40 cellular contexts compared by ENCODE assay signal in the genomic region with DNA sequence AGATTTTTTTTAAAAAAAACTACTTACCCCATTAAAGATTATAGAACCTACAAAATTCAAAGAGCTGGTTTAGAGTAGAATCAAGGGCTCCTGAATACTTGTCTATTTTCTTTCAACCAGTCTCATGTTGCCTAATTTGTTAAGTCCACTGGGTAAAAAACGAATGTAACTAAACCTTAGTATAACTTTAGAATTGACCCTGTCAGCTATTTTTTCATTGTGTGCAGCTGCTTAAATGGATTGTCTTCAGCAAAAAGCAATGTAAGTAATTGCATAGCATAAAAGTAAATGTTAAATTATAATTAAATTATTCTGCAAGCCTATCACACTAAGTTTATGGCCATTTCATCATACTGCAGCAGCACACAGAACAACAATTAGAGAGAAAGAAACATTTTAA.
"Had no signal": no experiment of that assay in that cellular context is flagged by ENCODE, and none has a peak within 500 bp of the region (broad histone marks: within the 10 kb centered on the region; RNA-seq: fewer than 3 reads in every experiment).

No MANE protein-coding gene starts in this region.

- H3K36me3 ChIP-seq: adrenal gland, ascending aorta, brain microvascular endothelial cell, breast epithelium, cardiac muscle cell had no signal

- H3K27me3 Mint-ChIP-seq: activated naive CD4-positive, alpha-beta T cell treated with anti-CD3 and anti-CD28 coated beads, Interleukin-2, amount 10 ng/mL, durations not matched to agents 7 days and 5 days; activated naive CD4-positive, alpha-beta T cell treated with anti-CD3 and anti-CD28 coated beads, Interleukin-2, amount 50 U/mL, for 24 hours; activated naive CD8-positive, alpha-beta T cell; activated naive CD8-positive, alpha-beta T cell treated with anti-CD3 and anti-CD28 coated beads for 36 hours; activated naive CD8-positive, alpha-beta T cell treated with anti-CD3 and anti-CD28 coated beads, Interleukin-2, amount 10 ng/mL, durations not matched to agents 7 days and 5 days; activated naive CD8-positive, alpha-beta T cell treated with anti-CD3 and anti-CD28 coated beads, Interleukin-2, amount 50 U/mL, for 24 hours; activated T-cell treated with anti-CD3 and anti-CD28 coated beads, Interleukin-2, amount 50 U/mL, for 24 hours; activated T-helper 17 cell treated with anti-CD3 and anti-CD28 coated beads, Interleukin-2, amount 50 U/mL, for 72 hours; brain; central memory CD8-positive, alpha-beta T cell had no signal

- H3K4me1 Mint-ChIP-seq: activated naive CD4-positive, alpha-beta T cell treated with anti-CD3 and anti-CD28 coated beads, Interleukin-2, amount 10 ng/mL, durations not matched to agents 7 days and 5 days; activated naive CD4-positive, alpha-beta T cell treated with anti-CD3 and anti-CD28 coated beads, Interleukin-2, amount 50 U/mL, for 24 hours; activated naive CD8-positive, alpha-beta T cell treated with anti-CD3 and anti-CD28 coated beads for 36 hours; activated naive CD8-positive, alpha-beta T cell treated with anti-CD3 and anti-CD28 coated beads, Interleukin-2, amount 10 ng/mL, durations not matched to agents 7 days and 5 days; activated naive CD8-positive, alpha-beta T cell treated with anti-CD3 and anti-CD28 coated beads, Interleukin-2, amount 50 U/mL, for 24 hours; activated T-helper 17 cell treated with anti-CD3 and anti-CD28 coated beads, Interleukin-2, amount 50 U/mL, for 72 hours; brain; central memory CD8-positive, alpha-beta T cell had no signal

- H3K4me3 ChIP-seq: adrenal gland, ascending aorta, body of pancreas, breast epithelium, cardiac muscle cell had no signal

- DNase-seq: activated effector memory CD4-positive, alpha-beta T cell treated with anti-CD3 and anti-CD28 coated beads, Interleukin-2, amount 50 U/mL, for 16 hours; activated effector memory CD4-positive, alpha-beta T cell treated with Interleukin-2 at 50 U/mL for 16 hours; activated gamma-delta T cell; activated gamma-delta T cell treated with Interleukin-2 at 50 U/mL for 16 hours; activated naive CD4-positive, alpha-beta T cell; activated naive CD4-positive, alpha-beta T cell treated with anti-CD3 and anti-CD28 coated beads for 36 hours; activated naive CD4-positive, alpha-beta T cell treated with anti-CD3 and anti-CD28 coated beads, Interleukin-2, amount 10 ng/mL, durations not matched to agents 7 days and 5 days; activated naive CD4-positive, alpha-beta T cell treated with anti-CD3 and anti-CD28 coated beads, Interleukin-2, amount 50 U/mL, for 16 hours; activated naive CD4-positive, alpha-beta T cell treated with Interleukin-2 at 50 U/mL for 16 hours; activated naive CD8-positive, alpha-beta T cell treated with anti-CD3 and anti-CD28 coated beads for 36 hours; activated naive CD8-positive, alpha-beta T cell treated with anti-CD3 and anti-CD28 coated beads, Interleukin-2, amount 10 ng/mL, durations not matched to agents 7 days and 5 days; activated naive CD8-positive, alpha-beta T cell treated with anti-CD3 and anti-CD28 coated beads, Interleukin-2, amount 50 U/mL, for 24 hours; activated T-cell treated with anti-CD3 and anti-CD28 coated beads, Interleukin-2, amount 50 U/mL, for 1 hour; activated T-cell treated with anti-CD3 and anti-CD28 coated beads, Interleukin-2, amount 50 U/mL, for 24 hours; activated T-cell treated with anti-CD3 and anti-CD28 coated beads, Interleukin-2, amount 50 U/mL, for 4 hours; activated T-cell treated with anti-CD3 and anti-CD28 coated beads, Interleukin-2, amount 50 U/mL, for 48 hours; activated T-cell treated with anti-CD3 and anti-CD28 coated beads, Interleukin-2, amount 50 U/mL, for 72 hours; adrenal gland; amniotic stem cell; amygdala; anterior cingulate cortex; aorta; body of pancreas; brain microvascular endothelial cell; caudate nucleus; central memory CD4-positive, alpha-beta T cell; cerebellar nuclear complex had no signal

- H3K4me1 ChIP-seq: adrenal gland, ascending aorta, body of pancreas, breast epithelium had no signal

- H3K36me3 Mint-ChIP-seq: activated naive CD4-positive, alpha-beta T cell treated with anti-CD3 and anti-CD28 coated beads, Interleukin-2, amount 10 ng/mL, durations not matched to agents 7 days and 5 days; activated naive CD4-positive, alpha-beta T cell treated with anti-CD3 and anti-CD28 coated beads, Interleukin-2, amount 50 U/mL, for 24 hours; activated naive CD4-positive, alpha-beta T cell treated with anti-CD3 and anti-CD28 coated beads, Interleukin-2, amount 50 U/mL, for 72 hours; activated naive CD8-positive, alpha-beta T cell; activated naive CD8-positive, alpha-beta T cell treated with anti-CD3 and anti-CD28 coated beads for 36 hours; activated naive CD8-positive, alpha-beta T cell treated with anti-CD3 and anti-CD28 coated beads, Interleukin-2, amount 10 ng/mL, durations not matched to agents 7 days and 5 days; brain had no signal

- ATAC-seq: activated naive CD4-positive, alpha-beta T cell treated with anti-CD3 and anti-CD28 coated beads, Interleukin-2, amount 50 U/mL, for 72 hours; activated naive CD8-positive, alpha-beta T cell treated with anti-CD3 and anti-CD28 coated beads, Interleukin-2, amount 50 U/mL, for 24 hours; activated T-cell treated with anti-CD3 and anti-CD28 coated beads, Interleukin-2, amount 50 U/mL, for 4 hours; activated T-cell treated with anti-CD3 and anti-CD28 coated beads, Interleukin-2, amount 50 U/mL, for 72 hours; activated T-helper 17 cell treated with anti-CD3 and anti-CD28 coated beads, Interleukin-2, amount 50 U/mL, for 72 hours; body of pancreas had no signal

- H3K9me3 ChIP-seq: adrenal gland, ascending aorta, body of pancreas, breast epithelium had no signal

- H3K27ac Mint-ChIP-seq: activated naive CD4-positive, alpha-beta T cell treated with anti-CD3 and anti-CD28 coated beads for 36 hours; activated naive CD4-positive, alpha-beta T cell treated with anti-CD3 and anti-CD28 coated beads, Interleukin-2, amount 10 ng/mL, durations not matched to agents 7 days and 5 days; activated naive CD4-positive, alpha-beta T cell treated with anti-CD3 and anti-CD28 coated beads, Interleukin-2, amount 50 U/mL, for 24 hours; activated naive CD4-positive, alpha-beta T cell treated with anti-CD3 and anti-CD28 coated beads, Interleukin-2, amount 50 U/mL, for 72 hours; activated naive CD8-positive, alpha-beta T cell; activated naive CD8-positive, alpha-beta T cell treated with anti-CD3 and anti-CD28 coated beads for 36 hours; activated naive CD8-positive, alpha-beta T cell treated with anti-CD3 and anti-CD28 coated beads, Interleukin-2, amount 10 ng/mL, durations not matched to agents 7 days and 5 days; activated naive CD8-positive, alpha-beta T cell treated with anti-CD3 and anti-CD28 coated beads, Interleukin-2, amount 50 U/mL, for 24 hours; activated T-cell treated with anti-CD3 and anti-CD28 coated beads, Interleukin-2, amount 50 U/mL, for 24 hours; activated T-cell treated with anti-CD3 and anti-CD28 coated beads, Interleukin-2, amount 50 U/mL, for 72 hours; activated T-helper 1 cell treated with anti-CD3 and anti-CD28 coated beads, Interleukin-12 subunit alpha, Interleukin-12 subunit beta, Interleukin-2, Interleukin-4 antibody, amounts not matched to agents 30 ng/mL and 10 ng/mL and 1 ng/mL, durations not matched to agents 14 hours and 24 hours and 36 hours; activated T-helper 17 cell treated with anti-CD3 and anti-CD28 coated beads, Interleukin-2, amount 50 U/mL, for 72 hours; activated T-helper 2 cell treated with anti-CD3 and anti-CD28 coated beads, Interferon-gamma antibody, Interleukin-2, Interleukin-4, amounts not matched to agents 10 μg/mL and 5 μg/mL and 100 μg/mL, durations not matched to agents 14 hours and 24 hours and 36 hours; brain had no signal

- H3K27ac ChIP-seq: adrenal gland, ascending aorta, body of pancreas, brain microvascular endothelial cell, breast epithelium, cardiac muscle cell had no signal

- H3K9me3 Mint-ChIP-seq: activated naive CD8-positive, alpha-beta T cell treated with anti-CD3 and anti-CD28 coated beads for 36 hours; activated T-helper 17 cell treated with anti-CD3 and anti-CD28 coated beads, Interleukin-2, amount 50 U/mL, for 72 hours; brain had no signal

- H3K4me3 Mint-ChIP-seq: activated naive CD4-positive, alpha-beta T cell treated with anti-CD3 and anti-CD28 coated beads for 36 hours; activated naive CD4-positive, alpha-beta T cell treated with anti-CD3 and anti-CD28 coated beads, Interleukin-2, amount 10 ng/mL, durations not matched to agents 7 days and 5 days; activated naive CD4-positive, alpha-beta T cell treated with anti-CD3 and anti-CD28 coated beads, Interleukin-2, amount 50 U/mL, for 24 hours; activated naive CD8-positive, alpha-beta T cell; activated naive CD8-positive, alpha-beta T cell treated with anti-CD3 and anti-CD28 coated beads for 36 hours; activated naive CD8-positive, alpha-beta T cell treated with anti-CD3 and anti-CD28 coated beads, Interleukin-2, amount 10 ng/mL, durations not matched to agents 7 days and 5 days; activated naive CD8-positive, alpha-beta T cell treated with anti-CD3 and anti-CD28 coated beads, Interleukin-2, amount 50 U/mL, for 24 hours; activated T-cell treated with anti-CD3 and anti-CD28 coated beads, Interleukin-2, amount 50 U/mL, for 24 hours; activated T-cell treated with anti-CD3 and anti-CD28 coated beads, Interleukin-2, amount 50 U/mL, for 4 hours; activated T-cell treated with anti-CD3 and anti-CD28 coated beads, Interleukin-2, amount 50 U/mL, for 72 hours; activated T-helper 1 cell treated with anti-CD3 and anti-CD28 coated beads, Interleukin-12 subunit alpha, Interleukin-12 subunit beta, Interleukin-2, Interleukin-4 antibody, amounts not matched to agents 30 ng/mL and 10 ng/mL and 1 ng/mL, durations not matched to agents 14 hours and 24 hours and 36 hours; activated T-helper 17 cell treated with anti-CD3 and anti-CD28 coated beads, Interleukin-2, amount 50 U/mL, for 72 hours; brain; central memory CD8-positive, alpha-beta T cell had no signal

- FAIRE-seq: astrocyte, bronchial epithelial cell had no signal

- H3K27me3 ChIP-seq: adrenal gland, ascending aorta, body of pancreas, brain microvascular endothelial cell, breast epithelium, cardiac muscle cell had no signal
